ENCODE assay signal across 28 cellular contexts in genomic region chr5:31449175-31449574, GRCh38.
A peak's percentile ranks its signal among the peaks of the same experiment; 100 is the strongest.
DNase-seq lines count a peak whose midpoint lies in the region; ATAC-seq, FAIRE-seq and TF ChIP-seq lines count a peak whose summit lies in the region.
"Had no signal": no experiment of that assay in that cellular context is flagged by ENCODE, and none has a peak within 500 bp of the region (broad histone marks: within the 10 kb centered on the region; RNA-seq: fewer than 3 reads in every experiment).

No MANE protein-coding gene starts in this region.

- H3K4me1 ChIP-seq in osteoblast (ENCODE audit: insufficient read depth, low read length): peaks cover 6% of the 10 kb centered on the region
- H3K4me1 ChIP-seq: testis, vagina had no signal

- FAIRE-seq in HTR-8/SVneo (lab: Jason Lieb, UNC): peak; percentile 33
- FAIRE-seq: keratinocyte had no signal

- no peak overlapping the region for H3K4me2 ChIP-seq in osteoblast (ENCODE audit: insufficient read depth, low read length)

- H3K36me3 ChIP-seq in brain microvascular endothelial cell (replicated peaks): peaks cover 17% of the 10 kb centered on the region
- H3K36me3 ChIP-seq in osteoblast (ENCODE audit: insufficient read depth, low read length): peaks cover 30% of the 10 kb centered on the region

- H3K9me3 ChIP-seq in osteoblast (ENCODE audit: low read depth, low read length): no peaks in the 10 kb centered on the region
- H3K9me3 ChIP-seq: MG63, testis, vagina had no signal

- H3K27me3 ChIP-seq in brain microvascular endothelial cell (replicated peaks) (no peaks in the 10 kb centered on the region), osteoblast (ENCODE audit: insufficient read depth, low read length) (no peaks in the 10 kb centered on the region)
- H3K27me3 ChIP-seq: MG63, testis, vagina had no signal

- DNase-seq in AG10803 (ENCODE audit: low read depth) (peak; percentile 60), HTR-8/SVneo (ENCODE audit: insufficient read length, low spot score) (no peak), brain microvascular endothelial cell (peak; percentile 7), osteoblast (ENCODE audit: insufficient read length, low spot score, missing footprints) (no peak), DMS153 treated with DMSO at 0.1 percent for 48 hours (lab: John Stamatoyannopoulos, UW; ENCODE audit: unreplicated experiment) (no peak)
- DNase-seq: activated CD4-positive, alpha-beta memory T cell treated with anti-CD3 and anti-CD28 coated beads for 36 hours; activated CD4-positive, CD25-positive, alpha-beta regulatory T cell; activated naive CD8-positive, alpha-beta T cell treated with anti-CD3 and anti-CD28 coated beads for 36 hours; CD8-positive, alpha-beta T cell; DMS153; effector memory CD8-positive, alpha-beta T cell; GF-D8; H9; MG63; naive thymus-derived CD8-positive, alpha-beta T cell; NCI-H1417; NCI-H2081 treated with DMSO at 0.1 percent for 48 hours; NCI-H446; retina; stimulated activated CD4-positive, alpha-beta T cell treated with anti-CD3 and anti-CD28 coated beads, Interleukin-2, amount 100 ng/mL, for 48 hours; stimulated activated naive B cell treated with anti-CD40 and anti-IgM and Interleukin-4, amounts not matched to agents 10 μg/mL and 1 μg/mL and 100 μg/mL, for 72 hours; T-helper 9 cell; testis had no signal

- TF ChIP-seq CTCF in AG10803 (conservative IDR thresholded peaks at IDR 0.05; ENCODE audit: low read length) (no peak), brain microvascular endothelial cell (IDR thresholded peaks at IDR 0.05; ENCODE audit: low read depth, low read length, missing control alignments) (no peak), osteoblast (IDR thresholded peaks at IDR 0.05; ENCODE audit: extremely low read depth, low read depth, low read length) (no peak)

- H3K79me2 ChIP-seq in osteoblast (ENCODE audit: insufficient read depth, low read length): peaks cover 4% of the 10 kb centered on the region

- H3K4me3 ChIP-seq in AG10803 (ENCODE audit: low read length) (no peak overlapping the region), brain microvascular endothelial cell (ENCODE audit: low read depth, low read length) (no peak overlapping the region), osteoblast (ENCODE audit: insufficient read depth, low read length) (no peak overlapping the region)
- H3K4me3 ChIP-seq: MG63, testis, vagina had no signal

- H3K27ac ChIP-seq in brain microvascular endothelial cell: no peak overlapping the region
- peak overlapping the region; percentile 65 for H3K27ac ChIP-seq in osteoblast (ENCODE audit: low read depth, low read length)
- H3K27ac ChIP-seq: testis, vagina had no signal

- ATAC-seq in GM18519 (IDR thresholded peaks at IDR 0.05; ENCODE audit: low FRiP score, unreplicated experiment): no peak
- no peak for ATAC-seq in GM21390 (IDR thresholded peaks at IDR 0.05; ENCODE audit: unreplicated experiment)
- no peak for ATAC-seq in GM21576 (IDR thresholded peaks at IDR 0.05; ENCODE audit: unreplicated experiment)
- ATAC-seq: CD8-positive, alpha-beta T cell; effector memory CD8-positive, alpha-beta T cell; naive thymus-derived CD8-positive, alpha-beta T cell had no signal

- H4K20me1 ChIP-seq in osteoblast (ENCODE audit: insufficient read depth, low read length): no peaks in the 10 kb centered on the region

- H2AFZ ChIP-seq in osteoblast (ENCODE audit: low read length): no peak overlapping the region

- in situ Hi-C loops in brain microvascular endothelial cell (cut with HindIII; ENCODE audit: low pct_ligation_motif_present, low sequenced_read_pairs): no loop called here

Comparison
In these comparisons a context has a peak if more than half of its experiments do, and no peak if none do; other contexts are left out.
1. DNase-seq: peak in AG10803 (single experiment) and brain microvascular endothelial cell (single experiment); none in HTR-8/SVneo (single experiment), osteoblast (single experiment) and DMS153 treated with DMSO at 0.1 percent for 48 hours (single experiment).